8 cellular contexts compared by ENCODE assay signal in the genomic region with DNA sequence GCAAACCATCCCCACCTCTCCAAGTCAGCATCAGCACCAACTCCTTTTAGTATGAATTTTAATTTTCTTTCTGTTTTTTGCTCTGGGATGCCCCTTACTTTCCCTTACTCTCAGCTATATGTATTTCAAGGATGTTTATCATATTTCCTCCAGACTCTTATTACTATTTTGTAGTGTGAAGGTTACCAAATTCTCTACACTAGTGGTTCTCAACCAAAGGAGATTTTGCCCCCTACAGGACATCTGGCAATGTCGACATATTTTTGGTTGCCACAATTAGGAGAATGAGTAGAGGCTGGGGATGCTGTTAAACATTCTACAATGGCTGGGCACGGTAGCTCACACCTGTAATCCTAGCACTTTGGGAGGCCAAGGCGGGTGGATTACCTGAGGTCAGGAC. TPM values are rescaled to one million over a fixed set of nuclear protein-coding genes. Genes with fewer than 3 reads are reported as not detected.
DNase-seq lines count a peak whose midpoint lies in the region; ATAC-seq and TF ChIP-seq lines count a peak whose summit lies in the region.

No MANE protein-coding gene starts in this region.

- POLR2A ChIA-PET in activated CD4-positive, alpha-beta T cell treated with anti-CD3 and anti-CD28 coated beads for 36 hours (lab: Charles Lee) = no interaction called here

- no peaks in the 10 kb centered on the region for H3K36me3 ChIP-seq in thoracic aorta

- H3K27ac ChIP-seq in thoracic aorta = no peak overlapping the region

- CTCF ChIA-PET in activated CD4-positive, alpha-beta T cell treated with anti-CD3 and anti-CD28 coated beads for 36 hours (lab: Charles Lee) = interaction anchor here (1.2 to 1.4 kb wide), 2 partner anchors 154 to 408 kb away, joined by 3 read pairs; a partner anchor contains a TSS

- no peak overlapping the region for H3K27ac Mint-ChIP-seq in activated CD4-positive, alpha-beta T cell treated with anti-CD3 and anti-CD28 coated beads for 36 hours
- H3K27ac Mint-ChIP-seq in activated T-helper 2 cell treated with anti-CD3 and anti-CD28 coated beads, Interferon-gamma antibody, Interleukin-2, Interleukin-4, amounts not matched to agents 10 μg/mL and 5 μg/mL and 100 μg/mL, durations not matched to agents 14 hours and 24 hours and 36 hours = no peak overlapping the region

- no peak overlapping the region for H3K4me3 ChIP-seq in WI38 (ENCODE audit: low read depth, low read length)
- H3K4me3 ChIP-seq in thoracic aorta = no peak overlapping the region

- peak; percentile 27 for DNase-seq in activated CD4-positive, alpha-beta T cell treated with anti-CD3 and anti-CD28 coated beads for 36 hours
- DNase-seq in activated CD4-positive, alpha-beta T cell treated with anti-CD3 and anti-CD28 coated beads for 48 hours = no peak
- DNase-seq in HT1080 (ENCODE audit: low read depth) (peak; percentile 15), left ventricle myocardium superior (no peak), thoracic aorta (ENCODE audit: low spot score) (no peak), GOT3 (lab: John Stamatoyannopoulos, UW) (no peak)
- no peak for DNase-seq in activated T-helper 2 cell treated with anti-CD3 and anti-CD28 coated beads, Interferon-gamma antibody, Interleukin-2, Interleukin-4, amounts not matched to agents 10 μg/mL and 5 μg/mL and 100 μg/mL, durations not matched to agents 14 hours and 24 hours and 36 hours (ENCODE audit: low spot score)

- no peaks in the 10 kb centered on the region for H3K9me3 Mint-ChIP-seq in activated CD4-positive, alpha-beta T cell treated with anti-CD3 and anti-CD28 coated beads for 36 hours (ENCODE audit: low read depth)
- no peaks in the 10 kb centered on the region for H3K9me3 Mint-ChIP-seq in activated T-helper 2 cell treated with anti-CD3 and anti-CD28 coated beads, Interferon-gamma antibody, Interleukin-2, Interleukin-4, amounts not matched to agents 10 μg/mL and 5 μg/mL and 100 μg/mL, durations not matched to agents 14 hours and 24 hours and 36 hours

- intact Hi-C loops in activated CD4-positive, alpha-beta T cell treated with anti-CD3 and anti-CD28 coated beads for 36 hours (cut with DNase I, micrococcal nuclease) = loop anchor here in 1 of 2 experiments (5.0 kb wide), 1 partner anchor 138 kb away; no protein-coding TSS in a partner anchor
- intact Hi-C loops in left ventricle myocardium superior (cut with micrococcal nuclease) = no loop called here
- intact Hi-C loops in activated T-helper 2 cell treated with anti-CD3 and anti-CD28 coated beads, Interferon-gamma antibody, Interleukin-2, Interleukin-4, amounts not matched to agents 10 μg/mL and 5 μg/mL and 100 μg/mL, durations not matched to agents 14 hours and 24 hours and 36 hours (cut with micrococcal nuclease) = no loop called here

- no peaks in the 10 kb centered on the region for H3K27me3 ChIP-seq in thoracic aorta (replicated peaks; ENCODE audit: insufficient read depth)

- H3K9me3 ChIP-seq in thoracic aorta = no peaks in the 10 kb centered on the region

- H3K27me3 Mint-ChIP-seq in activated CD4-positive, alpha-beta T cell treated with anti-CD3 and anti-CD28 coated beads for 36 hours = no peaks in the 10 kb centered on the region
- H3K27me3 Mint-ChIP-seq in activated T-helper 2 cell treated with anti-CD3 and anti-CD28 coated beads, Interferon-gamma antibody, Interleukin-2, Interleukin-4, amounts not matched to agents 10 μg/mL and 5 μg/mL and 100 μg/mL, durations not matched to agents 14 hours and 24 hours and 36 hours (ENCODE audit: low read depth) = no peaks in the 10 kb centered on the region

- no peaks in the 10 kb centered on the region for H3K4me1 Mint-ChIP-seq in activated CD4-positive, alpha-beta T cell treated with anti-CD3 and anti-CD28 coated beads for 36 hours
- peaks cover 3% of the 10 kb centered on the region for H3K4me1 Mint-ChIP-seq in activated T-helper 2 cell treated with anti-CD3 and anti-CD28 coated beads, Interferon-gamma antibody, Interleukin-2, Interleukin-4, amounts not matched to agents 10 μg/mL and 5 μg/mL and 100 μg/mL, durations not matched to agents 14 hours and 24 hours and 36 hours (ENCODE audit: low read depth)

- ATAC-seq in activated CD4-positive, alpha-beta T cell treated with anti-CD3 and anti-CD28 coated beads for 36 hours = peak; percentile 64
- ATAC-seq in left ventricle myocardium superior (peak; percentile 44), thoracic aorta (ENCODE audit: insufficient number of reproducible peaks, low FRiP score, low read depth) (no peak)

- H3K36me3 Mint-ChIP-seq in activated CD4-positive, alpha-beta T cell treated with anti-CD3 and anti-CD28 coated beads for 36 hours (ENCODE audit: low read depth) = peaks cover 4% of the 10 kb centered on the region
- peaks cover 12% of the 10 kb centered on the region for H3K36me3 Mint-ChIP-seq in activated T-helper 2 cell treated with anti-CD3 and anti-CD28 coated beads, Interferon-gamma antibody, Interleukin-2, Interleukin-4, amounts not matched to agents 10 μg/mL and 5 μg/mL and 100 μg/mL, durations not matched to agents 14 hours and 24 hours and 36 hours (ENCODE audit: low read depth)

- TF ChIP-seq CTCF in WI38 (IDR thresholded peaks at IDR 0.05; ENCODE audit: low read depth, low read length) (peak; percentile 53; the same call in 1 of the 2 replicates), thoracic aorta (IDR thresholded peaks at IDR 0.05) (peak; percentile 45)

- no peak overlapping the region for H3K4me3 Mint-ChIP-seq in activated CD4-positive, alpha-beta T cell treated with anti-CD3 and anti-CD28 coated beads for 36 hours
- H3K4me3 Mint-ChIP-seq in activated T-helper 2 cell treated with anti-CD3 and anti-CD28 coated beads, Interferon-gamma antibody, Interleukin-2, Interleukin-4, amounts not matched to agents 10 μg/mL and 5 μg/mL and 100 μg/mL, durations not matched to agents 14 hours and 24 hours and 36 hours (ENCODE audit: low read depth) = no peak overlapping the region

- H3K4me1 ChIP-seq in thoracic aorta (ENCODE audit: control insufficient read depth in 1 of 2, low read depth in 2 of 2) = no peaks in the 10 kb centered on the region

RNA-seq across cellular contexts. Expression of a gene that starts 29.1 kb away (rescaled TPM):
- 10 to 100 TPM; 20.2 to 20.9 TPM for total RNA-seq in activated CD4-positive, alpha-beta T cell treated with anti-CD3 and anti-CD28 coated beads for 36 hours
- total RNA-seq in HT1080 (2014; rRNA removed; shearing (Covaris generic)) = 7.1 and 7.8 TPM in 2 replicates
- polyA plus RNA-seq in HT1080 (2015; cell fraction: cytosol; rRNA removed) = 11.7 and 15.4 TPM in 2 replicates
- 15.4 and 16.6 TPM in 2 replicates for polyA plus RNA-seq in HT1080 (2015; cell fraction: nucleus; rRNA removed)
- total RNA-seq in left ventricle myocardium superior (40.8 TPM), thoracic aorta (10 to 100 TPM; 38.7 to 40.2 TPM)
- 17.0 and 20.7 TPM in 2 replicates for total RNA-seq in activated T-helper 2 cell treated with anti-CD3 and anti-CD28 coated beads, Interferon-gamma antibody, Interleukin-2, Interleukin-4, amounts not matched to agents 10 μg/mL and 5 μg/mL and 100 μg/mL, durations not matched to agents 14 hours and 24 hours and 36 hours

RNA-seq across cellular contexts. Expression of a gene that starts 51.5 kb away (rescaled TPM):
- total RNA-seq in activated CD4-positive, alpha-beta T cell treated with anti-CD3 and anti-CD28 coated beads for 36 hours = 10 to 100 TPM; 12.8 to 19.0 TPM
- total RNA-seq in HT1080 (2014; rRNA removed; shearing (Covaris generic)) = 6.2 and 11.6 TPM in 2 replicates
- 5.9 and 7.8 TPM in 2 replicates for polyA plus RNA-seq in HT1080 (2015; cell fraction: cytosol; rRNA removed)
- 4.8 and 6.6 TPM in 2 replicates for polyA plus RNA-seq in HT1080 (2015; cell fraction: nucleus; rRNA removed)
- total RNA-seq in left ventricle myocardium superior (13.4 TPM), thoracic aorta (1 to 10 TPM; 1.5 to 3.7 TPM)
- 14.1 and 14.2 TPM in 2 replicates for total RNA-seq in activated T-helper 2 cell treated with anti-CD3 and anti-CD28 coated beads, Interferon-gamma antibody, Interleukin-2, Interleukin-4, amounts not matched to agents 10 μg/mL and 5 μg/mL and 100 μg/mL, durations not matched to agents 14 hours and 24 hours and 36 hours

RNA-seq across cellular contexts. Expression of a gene that starts 51.6 kb away (rescaled TPM):
- total RNA-seq in activated CD4-positive, alpha-beta T cell treated with anti-CD3 and anti-CD28 coated beads for 36 hours = 10 to 100 TPM in 1 of 2 experiments, 1 to 10 TPM in 1; 7.4 to 12.6 TPM
- 8.9 and 10.8 TPM in 2 replicates for total RNA-seq in HT1080 (2014; rRNA removed; shearing (Covaris generic))
- polyA plus RNA-seq in HT1080 (2015; cell fraction: cytosol; rRNA removed) = 15.9 and 16.9 TPM in 2 replicates
- polyA plus RNA-seq in HT1080 (2015; cell fraction: nucleus; rRNA removed) = 12.6 and 16.8 TPM in 2 replicates
- total RNA-seq in left ventricle myocardium superior (22.6 TPM), thoracic aorta (10 to 100 TPM in 1 of 2 donors, 1 to 10 TPM in 1; 5.6 to 12.3 TPM)
- total RNA-seq in activated T-helper 2 cell treated with anti-CD3 and anti-CD28 coated beads, Interferon-gamma antibody, Interleukin-2, Interleukin-4, amounts not matched to agents 10 μg/mL and 5 μg/mL and 100 μg/mL, durations not matched to agents 14 hours and 24 hours and 36 hours = 13.6 and 16.2 TPM in 2 replicates

Comparison
In these comparisons a context has a peak if more than half of its experiments do, and no peak if none do; other contexts are left out.
1. DNase-seq: peak in activated CD4-positive, alpha-beta T cell treated with anti-CD3 and anti-CD28 coated beads for 36 hours (single experiment) and HT1080 (single experiment); none in activated CD4-positive, alpha-beta T cell treated with anti-CD3 and anti-CD28 coated beads for 48 hours (single experiment), left ventricle myocardium superior (single experiment), thoracic aorta (single experiment), activated T-helper 2 cell treated with anti-CD3 and anti-CD28 coated beads, Interferon-gamma antibody, Interleukin-2, Interleukin-4, amounts not matched to agents 10 μg/mL and 5 μg/mL and 100 μg/mL, durations not matched to agents 14 hours and 24 hours and 36 hours (single experiment) and GOT3 (single experiment).